29 cellular contexts compared by ENCODE assay signal in the genomic region with DNA sequence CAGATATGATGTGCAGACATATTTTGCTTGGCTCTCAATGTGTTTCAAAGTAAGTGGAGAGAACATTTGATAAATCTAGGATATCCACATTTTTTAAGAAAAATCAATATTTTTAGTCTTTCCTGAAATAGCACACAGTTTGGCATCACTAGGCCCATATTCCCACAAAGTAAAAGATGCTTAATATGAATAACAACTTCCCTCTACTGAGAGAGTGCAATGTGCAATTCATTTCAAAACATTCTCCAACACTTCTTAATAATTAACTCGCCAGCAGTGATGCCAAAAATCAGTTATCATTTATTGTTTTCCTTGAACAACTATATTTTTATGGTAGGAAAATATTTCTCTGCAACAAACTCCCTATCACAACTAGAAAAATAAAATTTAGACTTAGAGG.
"Had no signal": no experiment of that assay in that cellular context is flagged by ENCODE, and none has a peak within 500 bp of the region (broad histone marks: within the 10 kb centered on the region; RNA-seq: fewer than 3 reads in every experiment).

No MANE protein-coding gene starts in this region.

- H3K36me3 Mint-ChIP-seq: naive thymus-derived CD4-positive, alpha-beta T cell; natural killer cell; neural progenitor cell; stimulated activated effector memory CD8-positive, alpha-beta T cell treated with anti-CD3 and anti-CD28 coated beads, Interleukin-12 subunit alpha, Interleukin-12 subunit beta, amount 100 ng/mL, for 72 hours; type B pancreatic cell had no signal

- H3K4me3 ChIP-seq: neural progenitor cell, ovary, psoas muscle, skin epidermis, suprapubic skin, testis, tibial artery, transverse colon, upper lobe of right lung, uterus had no signal

- H3K9me3 ChIP-seq: ovary, psoas muscle, suprapubic skin, testis, tibial artery, transverse colon, upper lobe of right lung, uterus had no signal

- H3K27me3 ChIP-seq: neural progenitor cell, ovary, suprapubic skin, testis, tibial artery, transverse colon, upper lobe of right lung, uterus had no signal

- DNase-seq: naive thymus-derived CD4-positive, alpha-beta T cell; natural killer cell; occipital lobe; ovary; posterior cingulate gyrus; psoas muscle; right cardiac atrium; stimulated activated CD4-positive, alpha-beta T cell treated with anti-CD3 and anti-CD28 coated beads, Interleukin-15, amount 100 ng/mL, for 24 hours; stimulated activated CD4-positive, alpha-beta T cell treated with anti-CD3 and anti-CD28 coated beads, Interleukin-2, amount 100 ng/mL, for 24 hours; stimulated activated CD4-positive, alpha-beta T cell treated with anti-CD3 and anti-CD28 coated beads, Interleukin-2, amount 100 ng/mL, for 48 hours; stimulated activated CD4-positive, alpha-beta T cell treated with anti-CD3 and anti-CD28 coated beads, Interleukin-4, amount 100 ng/mL, for 24 hours; stimulated activated naive CD4-positive, alpha-beta T cell; stimulated activated naive CD8-positive, alpha-beta T cell treated with anti-CD3 and anti-CD28 coated beads, Interleukin-15, amount 100 ng/mL, for 72 hours; stimulated activated naive CD8-positive, alpha-beta T cell treated with anti-CD3 and anti-CD28 coated beads, Interleukin-15, Interleukin-2, amounts not matched to agents 100 U/mL and 50 U/mL, for 24 hours; substantia nigra; testis; tibial artery; transverse colon; upper lobe of right lung; uterus had no signal

- H3K4me3 Mint-ChIP-seq: naive thymus-derived CD4-positive, alpha-beta T cell; natural killer cell; nephron; neural progenitor cell; stimulated activated effector memory CD8-positive, alpha-beta T cell treated with anti-CD3 and anti-CD28 coated beads, Interleukin-12 subunit alpha, Interleukin-12 subunit beta, amount 100 ng/mL, for 72 hours; stimulated activated naive CD8-positive, alpha-beta T cell treated with anti-CD3 and anti-CD28 coated beads, Interleukin-15, amount 100 ng/mL, for 72 hours; type B pancreatic cell had no signal

- H3K4me1 ChIP-seq: parathyroid adenoma, psoas muscle, suprapubic skin, testis, tibial artery, transverse colon, upper lobe of right lung, uterus had no signal

- ATAC-seq: naive thymus-derived CD4-positive, alpha-beta T cell; natural killer cell; psoas muscle; right cardiac atrium; sciatic nerve; stimulated activated effector memory CD8-positive, alpha-beta T cell treated with anti-CD3 and anti-CD28 coated beads, Interleukin-12 subunit alpha, Interleukin-12 subunit beta, amount 100 ng/mL, for 72 hours; stimulated activated naive CD8-positive, alpha-beta T cell treated with anti-CD3 and anti-CD28 coated beads, Interleukin-15, amount 100 ng/mL, for 72 hours; stimulated activated naive CD8-positive, alpha-beta T cell treated with anti-CD3 and anti-CD28 coated beads, Interleukin-15, Interleukin-2, amounts not matched to agents 100 U/mL and 50 U/mL, for 24 hours; upper lobe of right lung had no signal

- H3K27ac ChIP-seq: neural progenitor cell, ovary, parathyroid adenoma, psoas muscle, skin epidermis, suprapubic skin, testis, tibial artery, transverse colon, upper lobe of right lung, uterus had no signal

- H3K36me3 ChIP-seq: neural progenitor cell, ovary, suprapubic skin, tibial artery, transverse colon, upper lobe of right lung, uterus had no signal

- H3K9me3 Mint-ChIP-seq: nephron, neural progenitor cell, type B pancreatic cell had no signal

- H3K4me1 Mint-ChIP-seq: naive thymus-derived CD4-positive, alpha-beta T cell; natural killer cell; nephron; stimulated activated effector memory CD8-positive, alpha-beta T cell treated with anti-CD3 and anti-CD28 coated beads, Interleukin-12 subunit alpha, Interleukin-12 subunit beta, amount 100 ng/mL, for 72 hours; stimulated activated naive CD8-positive, alpha-beta T cell treated with anti-CD3 and anti-CD28 coated beads, Interleukin-15, amount 100 ng/mL, for 72 hours had no signal

- H3K27ac Mint-ChIP-seq: naive thymus-derived CD4-positive, alpha-beta T cell; natural killer cell; nephron; neural progenitor cell; progenitor cell of endocrine pancreas; stimulated activated effector memory CD8-positive, alpha-beta T cell treated with anti-CD3 and anti-CD28 coated beads, Interleukin-12 subunit alpha, Interleukin-12 subunit beta, amount 100 ng/mL, for 72 hours; stimulated activated naive CD8-positive, alpha-beta T cell treated with anti-CD3 and anti-CD28 coated beads, Interleukin-15, amount 100 ng/mL, for 72 hours; type B pancreatic cell had no signal

- H3K27me3 Mint-ChIP-seq: naive thymus-derived CD4-positive, alpha-beta T cell; progenitor cell of endocrine pancreas; stimulated activated naive CD8-positive, alpha-beta T cell treated with anti-CD3 and anti-CD28 coated beads, Interleukin-15, amount 100 ng/mL, for 72 hours; type B pancreatic cell had no signal
